6 cellular contexts compared by ENCODE assay signal in the genomic region with DNA sequence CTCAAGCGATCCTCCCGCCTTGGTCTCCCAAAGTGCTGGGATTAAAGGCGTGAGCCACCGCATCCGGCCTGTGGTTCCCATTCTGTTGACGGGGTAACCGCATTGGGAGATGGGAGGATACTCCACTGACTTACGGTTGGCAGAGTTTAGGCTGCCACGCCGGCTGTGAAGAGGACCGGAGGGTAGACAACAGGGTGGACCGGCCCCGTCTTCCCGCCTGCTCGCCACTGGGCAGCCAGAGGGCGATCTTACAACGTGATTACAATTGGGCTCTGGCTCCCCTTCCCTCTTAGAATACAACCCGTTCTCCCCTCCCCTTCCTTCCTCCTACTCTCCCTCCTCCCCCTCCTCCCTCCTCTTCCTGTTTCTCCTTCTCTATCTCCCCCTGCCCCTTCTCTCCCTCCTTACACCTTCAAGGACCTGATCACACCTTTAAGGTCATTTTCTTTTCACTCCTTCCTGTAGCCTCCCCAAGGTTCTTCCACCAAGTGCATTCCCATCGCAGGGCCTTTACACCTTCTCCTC. TPM values are rescaled to one million over a fixed set of nuclear protein-coding genes. Genes with fewer than 3 reads are reported as not detected.
DNase-seq lines count a peak whose midpoint lies in the region; ATAC-seq, FAIRE-seq and TF ChIP-seq lines count a peak whose summit lies in the region.

No MANE protein-coding gene starts in this region.

- H2BK12ac ChIP-seq in H1 (ENCODE audit: low read depth, low read length) = no peak overlapping the region

- peak; percentile 85 to 91 for TF ChIP-seq RAD21 in H1 (IDR thresholded peaks at IDR 0.05 in 1 of 2, conservative IDR thresholded peaks at IDR 0.05 in 1 of 2; ENCODE audit: low read depth in 2 of 2, low read length in 2 of 2)

- H4K91ac ChIP-seq in H1 (replicated peaks; ENCODE audit: insufficient read length, low read length) = peak overlapping the region; percentile 12

- no peak overlapping the region for H2BK20ac ChIP-seq in H1 (ENCODE audit: low read length)

- FAIRE-seq in H1 (lab: Jason Lieb, UNC) = peak; percentile 90

- H3K27ac Mint-ChIP-seq in T-helper 17 cell = no peak overlapping the region

- no peak overlapping the region for H2BK15ac ChIP-seq in H1 (ENCODE audit: low read length)

- no peak overlapping the region for H3K9ac ChIP-seq in H1 (replicated peaks in 1 of 4; ENCODE audit: extremely low read depth in 1 of 4, low read depth in 3 of 4, low read length in 3 of 4)

- H2BK5ac ChIP-seq in H1 (ENCODE audit: low read depth, low read length) = peak overlapping the region; percentile 60; the same call in 1 of the 2 replicates

- no peaks in the 10 kb centered on the region for H3K36me3 Mint-ChIP-seq in T-helper 17 cell (ENCODE audit: low read depth)

- H3K79me2 ChIP-seq in H1 (ENCODE audit: control insufficient read depth in 1 of 2, insufficient read depth in 2 of 2, low read length in 2 of 2) = no peaks in the 10 kb centered on the region

- no peak overlapping the region for H2AK5ac ChIP-seq in H1 (ENCODE audit: low read depth, low read length)

- TF ChIP-seq EP300 in H1 (IDR thresholded peaks at IDR 0.05; ENCODE audit: borderline replicate concordance in 1 of 2, low read depth in 2 of 2, low read length in 2 of 2) = no peak

- ATAC-seq in T-helper 17 cell (no peak), gastrocnemius medialis (peak in 1 of 2 donors; percentile 40), GM18502 (IDR thresholded peaks at IDR 0.05; ENCODE audit: poor library complexity, unreplicated experiment) (no peak)

- H3K79me1 ChIP-seq in H1 (ENCODE audit: low read depth, low read length) = no peaks in the 10 kb centered on the region

- peak; percentile 81 to 95 (median 90) for TF ChIP-seq CTCF in H1 (IDR thresholded peaks at IDR 0.05; ENCODE audit: control extremely low read depth in 1 of 3, insufficient read depth in 1 of 3, low read depth in 1 of 3, low read length in 3 of 3)
- TF ChIP-seq CTCF in gastrocnemius medialis (IDR thresholded peaks at IDR 0.05 in 4 of 5, conservative IDR thresholded peaks at IDR 0.05 in 1 of 5) = peak; percentile 43 to 62 (median 58)

- peaks cover 6% of the 10 kb centered on the region for H3K4me1 ChIP-seq in HAP-1
- H3K4me1 ChIP-seq in H1 (replicated peaks in 1 of 4; ENCODE audit: control insufficient read depth in 3 of 4, insufficient read depth in 4 of 4, low read length in 3 of 4) = peaks cover 0 to 6% (median 3%) of the 10 kb centered on the region in 4 experiments; a peak in 4 of 7 replicates
- H3K4me1 ChIP-seq in gastrocnemius medialis = peaks cover 6% of the 10 kb centered on the region in 2 donors

- H3K23ac ChIP-seq in H1 (ENCODE audit: insufficient read length) = no peak overlapping the region

- intact Hi-C loops in gastrocnemius medialis (cut with DNase I; ENCODE audit: low total_unique reads) = no loop called here

- no peak overlapping the region for H2AFZ ChIP-seq in H1 (ENCODE audit: low read length)

- DNase-seq in HAP-1 (ENCODE audit: low spot score in 2 of 2) (peak; percentile 79 to 80), T-helper 17 cell (no peak), H1 (ENCODE audit: low read depth in 1 of 2, low spot score in 2 of 2) (peak; percentile 86 to 89), gastrocnemius medialis (peak in 1 of 2 donors; percentile 39), DMS153 (lab: John Stamatoyannopoulos, UW) (no peak)

- no peaks in the 10 kb centered on the region for H4K20me1 ChIP-seq in H1 (replicated peaks in 1 of 2; ENCODE audit: control insufficient read depth in 1 of 2, insufficient read depth in 2 of 2, low read length in 2 of 2)

- H2BK120ac ChIP-seq in H1 (replicated peaks; ENCODE audit: low read depth, low read length) = no peak overlapping the region

- TF ChIP-seq POLR2A in H1 (IDR thresholded peaks at IDR 0.05; ENCODE audit: control extremely low read depth in 1 of 2, low read depth in 2 of 2, low read length in 2 of 2) = no peak
- TF ChIP-seq POLR2A in gastrocnemius medialis (IDR thresholded peaks at IDR 0.05) = no peak

- no peak overlapping the region for H3K14ac ChIP-seq in H1 (ENCODE audit: insufficient read length)

- 27% methylated on average over 18 of the region's 19 CpGs; no CpG with 5 or more reads in 1 of the 2 experiments for WGBS in H1 (ENCODE audit: extremely low coverage in 1 of 2, insufficient coverage in 1 of 2, insufficient read length in 1 of 2, insufficient replicate concordance in 2 of 2, low coverage in 1 of 2, low lambda C conversion rate in 2 of 2, missing lambda C conversion rate in 1 of 2), 2 experiments

- H4K5ac ChIP-seq in H1 (ENCODE audit: insufficient read length, low read depth, low read length) = peak overlapping the region; percentile 1

- in situ Hi-C loops in HAP-1 (cut with MboI; ENCODE audit: low sequenced_read_pairs) (no loop called here), gastrocnemius medialis (cut with MboI; ENCODE audit: low sequenced_read_pairs in 4 of 4) (loop anchor here in 1 of 4 donors (10.0 kb wide), 1 partner anchor 70 kb away; the partner anchor contains the start of gene NXNL1)

- H3K27me3 ChIP-seq in HAP-1 (ENCODE audit: low read depth) (no peaks in the 10 kb centered on the region), H1 (replicated peaks in 1 of 4; ENCODE audit: control insufficient read depth in 3 of 4, extremely low read depth in 1 of 4, insufficient read depth in 3 of 4, low read length in 3 of 4) (peaks cover 0 to 3% (median 0%) of the 10 kb centered on the region in 4 experiments; a peak in 2 of 7 replicates), gastrocnemius medialis (peaks cover 17 to 18% (median 18%) of the 10 kb centered on the region in 3 donors)

- peaks cover 12% of the 10 kb centered on the region for H3K4me1 Mint-ChIP-seq in T-helper 17 cell

- H4K8ac ChIP-seq in H1 (ENCODE audit: extremely low read depth, insufficient read depth, low read length) = no peak overlapping the region

- peak overlapping the region; percentile 73 for H3K4me3 Mint-ChIP-seq in T-helper 17 cell

- peak overlapping the region; percentile 24; the same call in 1 of the 2 replicates for H3K18ac ChIP-seq in H1 (ENCODE audit: extremely low read depth, low read length)

- H3K36me3 ChIP-seq in HAP-1 (replicated peaks) (peaks cover 30% of the 10 kb centered on the region), H1 (ENCODE audit: control insufficient read depth in 2 of 4, insufficient read depth in 4 of 4, low read length in 3 of 4) (peaks cover 0 to 11% (median 0%) of the 10 kb centered on the region in 4 experiments; a peak in 2 of 8 replicates), gastrocnemius medialis (no peaks in the 10 kb centered on the region)

- POLR2A ChIA-PET in H1 (lab: Charles Lee; ENCODE audit: partially characterized antibody) = interaction anchor here (0.6 to 2.9 kb wide), 6 partner anchors 10 to 86 kb away, joined by 3 to 12 read pairs (median 4); partner anchors contain the start of genes BST2, DDA1 and MVB12A

- CTCF ChIA-PET in H1 (lab: Charles Lee; ENCODE audit: partially characterized antibody) = interaction anchor here (0.6 to 13.5 kb wide), 29 partner anchors 8 to 949 kb away, joined by 3 to 153 read pairs (median 4); partner anchors contain the start of genes BST2, DDA1, MVB12A and NXNL1

- H3K9me3 ChIP-seq in HAP-1 = 0 out of 2 replicates have a peak, but pooled peaks cover under 1% of the 10 kb centered on the region
- no peaks in the 10 kb centered on the region for H3K9me3 ChIP-seq in T-helper 17 cell (ENCODE audit: control insufficient read depth, low read length, poor library complexity, severe bottlenecking)
- no peaks in the 10 kb centered on the region for H3K9me3 ChIP-seq in H1 (ENCODE audit: insufficient read depth in 2 of 2, low read depth in 1 of 2, low read length in 1 of 2)
- no peaks in the 10 kb centered on the region for H3K9me3 ChIP-seq in gastrocnemius medialis

- peak overlapping the region; percentile 55; the same call in 1 of the 2 replicates for H3K27ac ChIP-seq in H1 (ENCODE audit: low read depth, low read length)
- no peak overlapping the region for H3K27ac ChIP-seq in gastrocnemius medialis

- H3K56ac ChIP-seq in H1 (replicated peaks; ENCODE audit: insufficient read length, low read depth, low read length) = no peak overlapping the region

- H3K27me3 Mint-ChIP-seq in T-helper 17 cell = no peaks in the 10 kb centered on the region

- H3K4me2 ChIP-seq in H1 (ENCODE audit: insufficient read depth in 1 of 2, low read depth in 2 of 2, low read length in 2 of 2) = no peak overlapping the region; a peak in 1 of 4 replicates

- H3K23me2 ChIP-seq in H1 (ENCODE audit: low read depth, low read length) = peaks cover 11% of the 10 kb centered on the region

- no peak overlapping the region for H3K4ac ChIP-seq in H1 (replicated peaks; ENCODE audit: insufficient read length, low read depth, low read length)

- H3K4me3 ChIP-seq in HAP-1 = no peak overlapping the region
- H3K4me3 ChIP-seq in H1 (ENCODE audit: extremely low read depth in 1 of 4, insufficient read depth in 2 of 4, low read depth in 3 of 4, low read length in 4 of 4) = no peak overlapping the region; a peak in 1 of 8 replicates
- no peak overlapping the region for H3K4me3 ChIP-seq in gastrocnemius medialis

RNA-seq across cellular contexts. Expression of gene CCDC194, which starts 1.0 kb away (rescaled TPM):
- total RNA-seq in T-helper 17 cell (under 1 TPM in 1 of 2 donors, not detected in 1; 0.44 TPM), gastrocnemius medialis (not detected)
- not detected in 2 replicates for total RNA-seq in H1 (2021; fragmentation: NEBNext Ultra II Directional; extraction: Animal tissue kit (Norgen Biotek cat#: 25700))
- polyA plus RNA-seq in H1 (2011; rRNA removed) = 0.33 and 0.74 TPM in 2 replicates
- 0.54 TPM for polyA plus RNA-seq in H1 (2011; cell fraction: cytosol; rRNA removed)
- 1.4 TPM for polyA plus RNA-seq in H1 (2011; cell fraction: nucleus; rRNA removed)
- polyA plus RNA-seq in H1 (2012, experiment 1 of 2) = 0.20 to 0.72 TPM (median 0.42 TPM) in 3 of 4 replicates, not detected in the other
- polyA plus RNA-seq in H1 (2012, experiment 2 of 2) = not detected
- polyA plus RNA-seq in H1 (2013, experiment 1 of 2) = 0.18 TPM
- 0.17 TPM for polyA plus RNA-seq in H1 (2013, experiment 2 of 2)
- polyA minus RNA-seq in H1 (2011; rRNA and poly(A)+ RNA removed) = 0.22 and 0.54 TPM in 2 replicates
- not detected for polyA minus RNA-seq in H1 (2011; cell fraction: cytosol; rRNA and poly(A)+ RNA removed)
- polyA minus RNA-seq in H1 (2011; cell fraction: nucleus; rRNA and poly(A)+ RNA removed) = 1.4 TPM

RNA-seq across cellular contexts. Expression of gene BST2, which starts 10.5 kb away (rescaled TPM):
- total RNA-seq in T-helper 17 cell (10 to 100 TPM; 36.7 to 38.1 TPM), gastrocnemius medialis (10 to 100 TPM; 19.0 to 28.2 (median 23.1) TPM)
- total RNA-seq in H1 (2021; fragmentation: NEBNext Ultra II Directional; extraction: Animal tissue kit (Norgen Biotek cat#: 25700)) = 16.8 and 18.1 TPM in 2 replicates
- polyA plus RNA-seq in H1 (2011; rRNA removed) = 72.8 and 117 TPM in 2 replicates
- 114 TPM for polyA plus RNA-seq in H1 (2011; cell fraction: cytosol; rRNA removed)
- 72.3 TPM for polyA plus RNA-seq in H1 (2011; cell fraction: nucleus; rRNA removed)
- 50.2 to 77.7 TPM (median 65.9 TPM) in 4 replicates for polyA plus RNA-seq in H1 (2012, experiment 1 of 2)
- polyA plus RNA-seq in H1 (2012, experiment 2 of 2) = 123 TPM
- polyA plus RNA-seq in H1 (2013, experiment 1 of 2) = 23.1 TPM
- polyA plus RNA-seq in H1 (2013, experiment 2 of 2) = 28.3 TPM
- 29.3 and 39.6 TPM in 2 replicates for polyA minus RNA-seq in H1 (2011; rRNA and poly(A)+ RNA removed)
- polyA minus RNA-seq in H1 (2011; cell fraction: cytosol; rRNA and poly(A)+ RNA removed) = 22.9 TPM
- 25.5 TPM for polyA minus RNA-seq in H1 (2011; cell fraction: nucleus; rRNA and poly(A)+ RNA removed)

RNA-seq across cellular contexts. Expression of gene PLVAP, which starts 17.8 kb away (rescaled TPM):
- total RNA-seq in T-helper 17 cell (not detected), gastrocnemius medialis (10 to 100 TPM; 11.5 to 45.1 (median 18.8) TPM)
- 0.27 TPM in 1 of 2 replicates, not detected in the other for total RNA-seq in H1 (2021; fragmentation: NEBNext Ultra II Directional; extraction: Animal tissue kit (Norgen Biotek cat#: 25700))
- 0.32 and 0.35 TPM in 2 replicates for polyA plus RNA-seq in H1 (2011; rRNA removed)
- polyA plus RNA-seq in H1 (2011; cell fraction: cytosol; rRNA removed) = 0.10 TPM
- polyA plus RNA-seq in H1 (2011; cell fraction: nucleus; rRNA removed) = 0.53 TPM
- 0.12 to 1.2 TPM (median 0.67 TPM) in 4 replicates for polyA plus RNA-seq in H1 (2012, experiment 1 of 2)
- polyA plus RNA-seq in H1 (2012, experiment 2 of 2) = 0.41 TPM
- 0.08 TPM for polyA plus RNA-seq in H1 (2013, experiment 1 of 2)
- polyA plus RNA-seq in H1 (2013, experiment 2 of 2) = 0.06 TPM
- not detected in 2 replicates for polyA minus RNA-seq in H1 (2011; rRNA and poly(A)+ RNA removed)
- not detected for polyA minus RNA-seq in H1 (2011; cell fraction: cytosol; rRNA and poly(A)+ RNA removed)
- not detected for polyA minus RNA-seq in H1 (2011; cell fraction: nucleus; rRNA and poly(A)+ RNA removed)

RNA-seq across cellular contexts. Expression of gene MVB12A, which starts 24.9 kb away (rescaled TPM):
- total RNA-seq in T-helper 17 cell (10 to 100 TPM; 17.9 to 20.3 TPM), gastrocnemius medialis (10 to 100 TPM; 35.8 to 62.7 (median 52.3) TPM)
- total RNA-seq in H1 (2021; fragmentation: NEBNext Ultra II Directional; extraction: Animal tissue kit (Norgen Biotek cat#: 25700)) = 36.8 and 37.9 TPM in 2 replicates
- 76.6 and 97.7 TPM in 2 replicates for polyA plus RNA-seq in H1 (2011; rRNA removed)
- 57.3 TPM for polyA plus RNA-seq in H1 (2011; cell fraction: cytosol; rRNA removed)
- polyA plus RNA-seq in H1 (2011; cell fraction: nucleus; rRNA removed) = 68.4 TPM
- 22.6 to 49.8 TPM (median 44.7 TPM) in 4 replicates for polyA plus RNA-seq in H1 (2012, experiment 1 of 2)
- 58.2 TPM for polyA plus RNA-seq in H1 (2012, experiment 2 of 2)
- polyA plus RNA-seq in H1 (2013, experiment 1 of 2) = 32.8 TPM
- polyA plus RNA-seq in H1 (2013, experiment 2 of 2) = 35.2 TPM
- 13.8 and 15.3 TPM in 2 replicates for polyA minus RNA-seq in H1 (2011; rRNA and poly(A)+ RNA removed)
- 16.6 TPM for polyA minus RNA-seq in H1 (2011; cell fraction: cytosol; rRNA and poly(A)+ RNA removed)
- 21.0 TPM for polyA minus RNA-seq in H1 (2011; cell fraction: nucleus; rRNA and poly(A)+ RNA removed)

RNA-seq across cellular contexts. Expression of gene TMEM221, which starts 53.5 kb away (rescaled TPM):
- total RNA-seq in T-helper 17 cell = not detected
- 1.4 and 1.6 TPM in 2 replicates for total RNA-seq in H1 (2021; fragmentation: NEBNext Ultra II Directional; extraction: Animal tissue kit (Norgen Biotek cat#: 25700))
- 2.0 and 2.9 TPM in 2 replicates for polyA plus RNA-seq in H1 (2011; rRNA removed)
- polyA plus RNA-seq in H1 (2011; cell fraction: cytosol; rRNA removed) = 1.7 TPM
- polyA plus RNA-seq in H1 (2011; cell fraction: nucleus; rRNA removed) = 1.9 TPM
- 2.0 to 3.1 TPM (median 2.4 TPM) in 4 replicates for polyA plus RNA-seq in H1 (2012, experiment 1 of 2)
- polyA plus RNA-seq in H1 (2012, experiment 2 of 2) = 3.4 TPM
- 2.8 TPM for polyA plus RNA-seq in H1 (2013, experiment 1 of 2)
- polyA plus RNA-seq in H1 (2013, experiment 2 of 2) = 2.6 TPM
- 0.50 and 0.63 TPM in 2 replicates for polyA minus RNA-seq in H1 (2011; rRNA and poly(A)+ RNA removed)
- polyA minus RNA-seq in H1 (2011; cell fraction: cytosol; rRNA and poly(A)+ RNA removed) = 0.88 TPM
- not detected for polyA minus RNA-seq in H1 (2011; cell fraction: nucleus; rRNA and poly(A)+ RNA removed)
- not detected for total RNA-seq in gastrocnemius medialis

Comparison
In these comparisons a context has a peak if more than half of its experiments do, and no peak if none do; other contexts are left out.
1. DNase-seq: peak in HAP-1 (2 of 2) and H1 (2 of 2); none in T-helper 17 cell (0 of 3) and DMS153 (single experiment).